1 cellular context compared by ENCODE assay signal in the genomic region with DNA sequence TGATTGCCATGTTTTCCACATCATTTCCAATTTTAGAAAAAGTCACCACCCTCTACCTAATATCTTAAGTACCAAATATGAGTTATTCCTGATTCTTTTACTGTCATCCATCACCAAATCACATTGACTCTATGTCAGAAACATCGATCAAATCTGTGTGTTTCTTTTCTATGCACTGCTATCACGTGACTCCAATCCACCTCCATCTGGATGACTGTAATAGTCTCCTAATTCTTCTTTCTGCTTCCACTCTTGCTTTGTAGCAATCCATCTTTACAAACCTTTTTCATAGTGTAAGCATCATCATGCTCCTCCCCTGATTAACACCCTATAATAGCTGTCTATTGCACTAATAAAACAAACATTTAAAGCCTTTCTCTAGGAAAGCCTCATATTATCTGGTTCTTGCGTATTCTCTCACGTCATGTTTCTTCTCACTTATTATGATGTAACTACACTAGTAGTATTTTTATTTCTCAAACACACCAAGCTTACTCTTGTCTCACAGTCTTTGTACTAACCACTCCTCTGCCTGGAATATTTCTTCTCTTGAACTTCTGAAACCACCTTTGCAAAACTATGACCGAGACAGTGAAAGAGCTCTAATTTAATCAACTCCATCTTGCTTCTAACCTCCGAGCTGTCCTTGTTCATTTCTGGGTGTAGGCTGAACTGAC.
TF ChIP-seq lines count a peak whose summit lies in the region.

No MANE protein-coding gene starts in this region.

TF ChIP-seq in SK-N-SH, 30 proteins besides CTCF, POLR2A, EP300 and RAD21:
- TF ChIP-seq REST (IDR thresholded peaks at IDR 0.05; ENCODE audit: low read depth, low read length) = no peak
- no peak for TF ChIP-seq FOXM1 (IDR thresholded peaks at IDR 0.05; ENCODE audit: low read depth)
- no peak for TF ChIP-seq GABPA (IDR thresholded peaks at IDR 0.05; ENCODE audit: low read depth)
- TF ChIP-seq PBX3 (IDR thresholded peaks at IDR 0.05) = no peak
- TF ChIP-seq RXRA (IDR thresholded peaks at IDR 0.05; ENCODE audit: borderline replicate concordance, low read depth) = no peak
- TF ChIP-seq CHD2 (IDR thresholded peaks at IDR 0.05; ENCODE audit: low read length, partially characterized antibody) = no peak
- TF ChIP-seq, protein P1, sequence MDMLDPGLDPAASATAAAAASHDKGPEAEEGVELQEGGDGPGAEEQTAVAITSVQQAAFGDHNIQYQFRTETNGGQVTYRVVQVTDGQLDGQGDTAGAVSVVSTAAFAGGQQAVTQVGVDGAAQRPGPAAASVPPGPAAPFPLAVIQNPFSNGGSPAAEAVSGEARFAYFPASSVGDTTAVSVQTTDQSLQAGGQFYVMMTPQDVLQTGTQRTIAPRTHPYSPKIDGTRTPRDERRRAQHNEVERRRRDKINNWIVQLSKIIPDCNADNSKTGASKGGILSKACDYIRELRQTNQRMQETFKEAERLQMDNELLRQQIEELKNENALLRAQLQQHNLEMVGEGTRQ (IDR thresholded peaks at IDR 0.05; ENCODE audit: borderline replicate concordance, low read depth, low read length) = no peak
- TF ChIP-seq TCF12 (IDR thresholded peaks at IDR 0.05) = no peak
- TF ChIP-seq NFIC (IDR thresholded peaks at IDR 0.05; ENCODE audit: borderline replicate concordance) = no peak
- no peak for TF ChIP-seq GATA2 (CRISPR knock-in tag; IDR thresholded peaks at IDR 0.05)
- no peak for TF ChIP-seq RCOR1 (IDR thresholded peaks at IDR 0.05; ENCODE audit: low read length)
- no peak for TF ChIP-seq TAF1 (IDR thresholded peaks at IDR 0.05; ENCODE audit: borderline replicate concordance, low read depth, low read length)
- TF ChIP-seq MAX (IDR thresholded peaks at IDR 0.05; ENCODE audit: low read depth) = no peak
- TF ChIP-seq FOXJ3 (CRISPR knock-in tag; IDR thresholded peaks at IDR 0.05) = no peak
- TF ChIP-seq EZH2phosphoT487 (IDR thresholded peaks at IDR 0.05; ENCODE audit: borderline replicate concordance, low read depth) = no peak
- TF ChIP-seq YY1 (IDR thresholded peaks at IDR 0.05; ENCODE audit: low read depth) = no peak
- no peak for TF ChIP-seq FOSL2 (IDR thresholded peaks at IDR 0.05; ENCODE audit: borderline replicate concordance, low read depth)
